18 cellular contexts compared by ENCODE assay signal in genomic region chr13:28273919-28274318, GRCh38.
DNase-seq lines count a peak whose midpoint lies in the region; ATAC-seq and TF ChIP-seq lines count a peak whose summit lies in the region.
"Had no signal": no experiment of that assay in that cellular context is flagged by ENCODE, and none has a peak within 500 bp of the region (broad histone marks: within the 10 kb centered on the region; RNA-seq: fewer than 3 reads in every experiment).

No MANE protein-coding gene starts in this region.

- H3K9me3 ChIP-seq in Loucy (ENCODE audit: insufficient read depth, low read depth, low read length) (no peaks in the 10 kb centered on the region), spleen (no peaks in the 10 kb centered on the region), body of pancreas (no peaks in the 10 kb centered on the region)
- H3K9me3 ChIP-seq: SJSA1 had no signal

- no peak overlapping the region for H3K27ac ChIP-seq in spleen
- no peak overlapping the region for H3K27ac ChIP-seq in body of pancreas
- H3K27ac ChIP-seq in RWPE1, result no peak overlapping the region
- H3K27ac ChIP-seq: SJSA1 had no signal

- H3K9me3 Mint-ChIP-seq in activated naive CD8-positive, alpha-beta T cell treated with anti-CD3 and anti-CD28 coated beads, Interleukin-2, amount 50 U/mL, for 24 hours, result no peaks in the 10 kb centered on the region
- H3K9me3 Mint-ChIP-seq in activated naive CD8-positive, alpha-beta T cell treated with anti-CD3 and anti-CD28 coated beads for 36 hours, result no peaks in the 10 kb centered on the region
- H3K9me3 Mint-ChIP-seq: activated T-cell treated with anti-CD3 and anti-CD28 coated beads, Interleukin-2, amount 50 U/mL, for 4 hours had no signal

- H3K27me3 ChIP-seq in Loucy (ENCODE audit: insufficient read depth, low read length, poor library complexity, severe bottlenecking), result no peaks in the 10 kb centered on the region
- no peaks in the 10 kb centered on the region for H3K27me3 ChIP-seq in spleen (replicated peaks in 1 of 7)
- no peaks in the 10 kb centered on the region for H3K27me3 ChIP-seq in body of pancreas
- H3K27me3 ChIP-seq: SJSA1 had no signal

- no peaks in the 10 kb centered on the region for H3K9me2 ChIP-seq in Loucy (replicated peaks; ENCODE audit: low read depth, low read length)

- WGBS in spleen, 5 donors, result 61 to 71% (median 65%) methylated on average over 3 of the region's 3 CpGs
- WGBS in body of pancreas, 2 donors, result 75 to 76% methylated on average over 3 of the region's 3 CpGs

- H3K4me3 ChIP-seq in Loucy (ENCODE audit: low read length, poor library complexity, severe bottlenecking) (no peak overlapping the region), spleen (no peak overlapping the region), body of pancreas (no peak overlapping the region)
- H3K4me3 ChIP-seq: SJSA1 had no signal

- H3K9ac ChIP-seq in Loucy (ENCODE audit: low read depth, low read length, poor library complexity, severe bottlenecking), result no peak overlapping the region

- peak; percentile 63 for ATAC-seq in activated naive CD8-positive, alpha-beta T cell treated with anti-CD3 and anti-CD28 coated beads, Interleukin-2, amount 50 U/mL, for 24 hours
- ATAC-seq in GM18861 (IDR thresholded peaks at IDR 0.05; ENCODE audit: unreplicated experiment) (no peak), body of pancreas (no peak)
- ATAC-seq: activated T-cell treated with anti-CD3 and anti-CD28 coated beads, Interleukin-2, amount 50 U/mL, for 4 hours; stimulated activated naive CD8-positive, alpha-beta T cell treated with anti-CD3 and anti-CD28 coated beads, Interleukin-15, Interleukin-2, amounts not matched to agents 100 U/mL and 50 U/mL, for 24 hours had no signal

- no peak overlapping the region for H3K4me2 ChIP-seq in Loucy (ENCODE audit: low read depth, low read length, poor library complexity, severe bottlenecking)

- intact Hi-C loops in spleen (cut with DNase I; ENCODE audit: low total_unique reads) (no loop called here), body of pancreas (cut with DNase I) (no loop called here)

- H3K36me3 Mint-ChIP-seq in activated naive CD8-positive, alpha-beta T cell treated with anti-CD3 and anti-CD28 coated beads, Interleukin-2, amount 50 U/mL, for 24 hours (ENCODE audit: low read depth), result peaks cover 31% of the 10 kb centered on the region
- H3K36me3 Mint-ChIP-seq in activated naive CD8-positive, alpha-beta T cell treated with anti-CD3 and anti-CD28 coated beads for 36 hours, result peaks cover 18% of the 10 kb centered on the region

- 0 out of 2 replicates have a peak, but pooled peaks cover 4% of the 10 kb centered on the region for H3K79me2 ChIP-seq in Loucy (ENCODE audit: insufficient read depth, low read length)

- H3K27me3 Mint-ChIP-seq in activated naive CD8-positive, alpha-beta T cell treated with anti-CD3 and anti-CD28 coated beads, Interleukin-2, amount 50 U/mL, for 24 hours, result no peaks in the 10 kb centered on the region
- H3K27me3 Mint-ChIP-seq in activated naive CD8-positive, alpha-beta T cell treated with anti-CD3 and anti-CD28 coated beads for 36 hours, result no peaks in the 10 kb centered on the region
- H3K27me3 Mint-ChIP-seq: B cell had no signal

- H3K36me3 ChIP-seq in Loucy (ENCODE audit: insufficient read depth, low read length) (peaks cover 36% of the 10 kb centered on the region; the same call in 1 of the 2 replicates), spleen (peaks cover 5 to 100% (median 55%) of the 10 kb centered on the region in 6 donors), body of pancreas (replicated peaks in 1 of 2; ENCODE audit: insufficient read depth in 1 of 2, low read depth in 2 of 2) (peaks cover 0 to 9% of the 10 kb centered on the region in 2 donors)

- TF ChIP-seq POLR2A in spleen (IDR thresholded peaks at IDR 0.05), result no peak
- no peak for TF ChIP-seq POLR2A in body of pancreas (IDR thresholded peaks at IDR 0.05)

- H3K4me1 ChIP-seq in Loucy (ENCODE audit: insufficient read depth, low read length, poor library complexity, severe bottlenecking) (peaks cover 27% of the 10 kb centered on the region), spleen (peaks cover 0 to 10% (median 2%) of the 10 kb centered on the region in 6 donors), body of pancreas (no peaks in the 10 kb centered on the region)
- H3K4me1 ChIP-seq: SJSA1 had no signal

- H4K20me1 ChIP-seq in Loucy (ENCODE audit: insufficient read depth, low read length, poor library complexity, severe bottlenecking), result no peaks in the 10 kb centered on the region

- TF ChIP-seq CTCF in Loucy (conservative IDR thresholded peaks at IDR 0.05; ENCODE audit: low read length) (peak; percentile 65), spleen (IDR thresholded peaks at IDR 0.05 in 8 of 11, conservative IDR thresholded peaks at IDR 0.05 in 3 of 11) (no peak), body of pancreas (IDR thresholded peaks at IDR 0.05) (no peak), RWPE1 (conservative IDR thresholded peaks at IDR 0.05; ENCODE audit: low read depth) (no peak)

- H3K4me3 Mint-ChIP-seq in activated naive CD8-positive, alpha-beta T cell treated with anti-CD3 and anti-CD28 coated beads, Interleukin-2, amount 50 U/mL, for 24 hours, result no peak overlapping the region
- no peak overlapping the region for H3K4me3 Mint-ChIP-seq in activated naive CD8-positive, alpha-beta T cell treated with anti-CD3 and anti-CD28 coated beads for 36 hours
- H3K4me3 Mint-ChIP-seq: activated T-cell treated with anti-CD3 and anti-CD28 coated beads, Interleukin-2, amount 50 U/mL, for 4 hours; B cell had no signal

- peaks cover 4% of the 10 kb centered on the region for H3K4me1 Mint-ChIP-seq in activated naive CD8-positive, alpha-beta T cell treated with anti-CD3 and anti-CD28 coated beads, Interleukin-2, amount 50 U/mL, for 24 hours
- H3K4me1 Mint-ChIP-seq in activated naive CD8-positive, alpha-beta T cell treated with anti-CD3 and anti-CD28 coated beads for 36 hours, result peaks cover 4% of the 10 kb centered on the region

- no peak overlapping the region for H3K27ac Mint-ChIP-seq in activated naive CD8-positive, alpha-beta T cell treated with anti-CD3 and anti-CD28 coated beads, Interleukin-2, amount 50 U/mL, for 24 hours
- H3K27ac Mint-ChIP-seq in activated naive CD8-positive, alpha-beta T cell treated with anti-CD3 and anti-CD28 coated beads for 36 hours, result no peak overlapping the region
- H3K27ac Mint-ChIP-seq: B cell had no signal

- no peak for DNase-seq in activated naive CD8-positive, alpha-beta T cell treated with anti-CD3 and anti-CD28 coated beads, Interleukin-2, amount 50 U/mL, for 24 hours
- DNase-seq in activated naive CD8-positive, alpha-beta T cell treated with anti-CD3 and anti-CD28 coated beads for 36 hours, result no peak
- DNase-seq in cerebellar cortex (ENCODE audit: low spot score), result peak; percentile 15
- DNase-seq in spleen, result no peak
- no peak for DNase-seq in body of pancreas
- DNase-seq in RWPE1 (ENCODE audit: low spot score), result no peak
- DNase-seq: activated CD4-positive, CD25-positive, alpha-beta regulatory T cell; activated T-cell treated with anti-CD3 and anti-CD28 coated beads, Interleukin-2, amount 50 U/mL, for 4 hours; anterior cingulate cortex; foreskin melanocyte; kidney; retina; stimulated activated CD4-positive, alpha-beta T cell treated with anti-CD3 and anti-CD28 coated beads, Interleukin-4, amount 100 ng/mL, for 4 hours; stimulated activated naive CD8-positive, alpha-beta T cell treated with anti-CD3 and anti-CD28 coated beads, Interleukin-15, Interleukin-2, amounts not matched to agents 100 U/mL and 50 U/mL, for 24 hours had no signal

- CTCF ChIA-PET in RWPE1 (lab: Yijun Ruan, JAX), result no interaction called here

- peaks cover 9% of the 10 kb centered on the region; the same call in 1 of the 2 replicates for H3F3A ChIP-seq in Loucy (ENCODE audit: low read depth)

- no peak overlapping the region for H2AFZ ChIP-seq in Loucy (ENCODE audit: low read length)

- POLR2A ChIA-PET in RWPE1 (lab: Yijun Ruan, JAX; ENCODE audit: low non-redundant PET), result no interaction called here
